ENCODE assay signal across 14 cellular contexts in the genomic region with DNA sequence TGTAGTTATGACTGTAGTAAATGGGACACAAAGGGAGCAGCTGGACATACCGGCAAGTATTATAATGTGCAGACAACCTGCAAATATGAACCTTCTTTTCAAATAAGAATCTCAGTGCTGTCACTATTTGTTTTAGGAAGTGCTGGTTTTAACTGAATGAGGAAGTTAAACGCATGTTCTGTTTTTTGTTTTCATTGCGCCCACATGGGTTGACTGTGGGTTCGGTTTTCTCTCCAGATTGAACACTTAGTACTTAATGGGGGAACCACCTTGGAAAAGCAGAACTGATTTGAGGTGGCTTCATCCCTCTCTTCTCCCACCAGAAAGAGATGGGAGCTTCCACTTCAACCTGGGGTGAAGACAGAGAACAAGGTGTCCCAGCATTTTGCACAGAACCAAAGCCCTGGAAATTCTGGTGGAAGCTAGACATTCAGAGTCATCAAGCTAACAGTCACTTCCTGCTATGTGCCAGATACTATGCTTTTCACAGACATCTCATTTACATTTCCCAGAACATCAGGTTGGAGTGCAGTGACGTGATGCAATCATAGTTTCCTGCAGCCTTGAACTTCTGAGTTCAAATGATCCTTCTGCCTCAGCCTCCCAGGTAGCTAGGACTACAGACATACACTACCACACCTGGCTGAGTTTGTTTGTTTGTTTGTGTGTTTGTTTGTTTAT.
DNase-seq lines count a peak whose midpoint lies in the region; ATAC-seq and TF ChIP-seq lines count a peak whose summit lies in the region.
"Had no signal": no experiment of that assay in that cellular context is flagged by ENCODE, and none has a peak within 500 bp of the region (broad histone marks: within the 10 kb centered on the region; RNA-seq: fewer than 3 reads in every experiment).

No MANE protein-coding gene starts in this region.

- TF ChIP-seq POLR2A in suprapubic skin (IDR thresholded peaks at IDR 0.05) = no peak

- intact Hi-C loops in OCI-LY7 (cut with micrococcal nuclease; ENCODE audit: unreplicated experiment) = no loop called here

- TF ChIP-seq CTCF in OCI-LY7 (conservative IDR thresholded peaks at IDR 0.05; ENCODE audit: low read length) = no peak
- TF ChIP-seq CTCF in suprapubic skin (IDR thresholded peaks at IDR 0.05) = no peak

- no peak overlapping the region for H2BK5ac ChIP-seq in mesenchymal stem cell (ENCODE audit: low read depth, low read length, poor library complexity, severe bottlenecking)

- H3K9me3 ChIP-seq in OCI-LY7 (ENCODE audit: low read length) (no peaks in the 10 kb centered on the region), mesenchymal stem cell (ENCODE audit: control insufficient read depth, low read length) (no peaks in the 10 kb centered on the region), suprapubic skin (no peaks in the 10 kb centered on the region)
- H3K9me3 ChIP-seq: adrenal gland, prostate gland had no signal

- H3K36me3 ChIP-seq in OCI-LY7 (ENCODE audit: insufficient read depth, low read length) = no peaks in the 10 kb centered on the region
- H3K36me3 ChIP-seq in mesenchymal stem cell (ENCODE audit: control insufficient read depth in 1 of 2, insufficient read depth in 2 of 2, low read depth in 1 of 2, low read length in 2 of 2) = no peaks in the 10 kb centered on the region
- no peaks in the 10 kb centered on the region for H3K36me3 ChIP-seq in suprapubic skin
- H3K36me3 ChIP-seq: adrenal gland, prostate gland had no signal

- POLR2A ChIA-PET in OCI-LY7 (lab: Charles Lee) = no interaction called here

- H3K23ac ChIP-seq in mesenchymal stem cell (ENCODE audit: low read length in 2 of 2) = no peak overlapping the region

- no TSS peak for BruUV-seq in OCI-LY7 (replicated peaks; lab: Mats Ljungman, UMichigan)

- H3K79me1 ChIP-seq in mesenchymal stem cell (replicated peaks; ENCODE audit: low read length, poor library complexity, severe bottlenecking) = peaks cover 23% of the 10 kb centered on the region

- CTCF ChIA-PET in OCI-LY7 (lab: Charles Lee; ENCODE audit: unreplicated experiment) = no interaction called here

- H2AFZ ChIP-seq in OCI-LY7 (ENCODE audit: low read length) (peak overlapping the region; percentile 61), mesenchymal stem cell (ENCODE audit: low read depth, low read length) (no peak overlapping the region)

- H3K4ac ChIP-seq in mesenchymal stem cell (ENCODE audit: low read depth in 1 of 2, low read length in 2 of 2) = no peak overlapping the region

- H3K9me2 ChIP-seq in OCI-LY7 (ENCODE audit: insufficient read depth, low read length) = no peaks in the 10 kb centered on the region

- H3K79me2 ChIP-seq in OCI-LY7 (ENCODE audit: insufficient read depth, low read depth, low read length) = no peaks in the 10 kb centered on the region

- H3K4me2 ChIP-seq in OCI-LY7 (ENCODE audit: low read length) = no peak overlapping the region
- no peak overlapping the region for H3K4me2 ChIP-seq in mesenchymal stem cell (ENCODE audit: low read length, poor library complexity, severe bottlenecking)

- 84% methylated on average over 5 of the region's 5 CpGs for WGBS in mesenchymal stem cell
- 78% methylated on average over 5 of the region's 5 CpGs for WGBS in suprapubic skin

- H2BK15ac ChIP-seq in mesenchymal stem cell (ENCODE audit: low read depth, poor library complexity, severe bottlenecking) = no peak overlapping the region

- no peak for TF ChIP-seq EP300 in suprapubic skin (IDR thresholded peaks at IDR 0.05)

- H2BK120ac ChIP-seq in mesenchymal stem cell (ENCODE audit: low read depth, low read length) = no peak overlapping the region

- H3K18ac ChIP-seq in mesenchymal stem cell (ENCODE audit: low read depth in 1 of 2, low read length in 2 of 2) = no peak overlapping the region

- H2BK12ac ChIP-seq in mesenchymal stem cell (ENCODE audit: low read length in 2 of 2) = no peak overlapping the region

- H3K4me3 ChIP-seq in OCI-LY7 (ENCODE audit: low read depth, low read length, poor library complexity, severe bottlenecking) (no peak overlapping the region), mesenchymal stem cell (ENCODE audit: insufficient read depth in 1 of 2, low read depth in 1 of 2, low read length in 2 of 2) (no peak overlapping the region), suprapubic skin (no peak overlapping the region)
- H3K4me3 ChIP-seq: adrenal gland, prostate gland had no signal

- H3K9ac ChIP-seq in mesenchymal stem cell (ENCODE audit: low read length) = no peak overlapping the region

- no peak overlapping the region for H3K14ac ChIP-seq in mesenchymal stem cell (ENCODE audit: low read length in 2 of 2)

- no peaks in the 10 kb centered on the region for H4K20me1 ChIP-seq in OCI-LY7 (ENCODE audit: insufficient read depth, low read length)

- H3K27me3 ChIP-seq in mesenchymal stem cell (ENCODE audit: control insufficient read depth in 1 of 2, insufficient read depth in 1 of 2, low read length in 2 of 2) (no peaks in the 10 kb centered on the region), suprapubic skin (no peaks in the 10 kb centered on the region)
- H3K27me3 ChIP-seq: adrenal gland had no signal

- H3K27ac ChIP-seq in OCI-LY7 (ENCODE audit: low read depth, low read length, poor library complexity, severe bottlenecking) (no peak overlapping the region), mesenchymal stem cell (ENCODE audit: low read length, poor library complexity, severe bottlenecking) (no peak overlapping the region), suprapubic skin (no peak overlapping the region)
- H3K27ac ChIP-seq: prostate gland had no signal

- no peak overlapping the region for H2AK5ac ChIP-seq in mesenchymal stem cell (ENCODE audit: low read length, severe bottlenecking)

- DNase-seq in OCI-LY7 (ENCODE audit: low spot score) (no peak), mesenchymal stem cell (peak; percentile 15), SK-N-DZ (ENCODE audit: low spot score) (no peak), suprapubic skin (ENCODE audit: low spot score in 2 of 2) (no peak), HT-29 (ENCODE audit: low spot score) (no peak)
- DNase-seq: adrenal gland; NCI-H1417 treated with DMSO at 0.1 percent for 48 hours; NCI-H774; SHP77; stimulated activated CD4-positive, alpha-beta T cell treated with anti-CD3 and anti-CD28 coated beads, Interleukin-1b, Interleukin-23, amount 100 ng/mL, for 48 hours had no signal

- ATAC-seq in GM18502 (IDR thresholded peaks at IDR 0.05; ENCODE audit: poor library complexity, unreplicated experiment) (peak; percentile 75), GM21723 (IDR thresholded peaks at IDR 0.05; ENCODE audit: unreplicated experiment) (peak; percentile 65), HG03139 (IDR thresholded peaks at IDR 0.05; ENCODE audit: unreplicated experiment) (no peak)

- H4K8ac ChIP-seq in mesenchymal stem cell (ENCODE audit: low read length) = no peak overlapping the region

- H4K91ac ChIP-seq in mesenchymal stem cell (ENCODE audit: low read length) = no peak overlapping the region

- H3K4me1 ChIP-seq in OCI-LY7 (ENCODE audit: insufficient read depth, low read length, poor library complexity, severe bottlenecking) (no peaks in the 10 kb centered on the region), mesenchymal stem cell (ENCODE audit: control insufficient read depth, insufficient read depth, low read depth, low read length) (peaks cover 1% of the 10 kb centered on the region), suprapubic skin (peaks cover under 1% of the 10 kb centered on the region)
- H3K4me1 ChIP-seq: adrenal gland, prostate gland had no signal
